ENCODE assay signal across 15 cellular contexts in genomic region chr3:123739754-123740153, GRCh38.
DNase-seq lines count a peak whose midpoint lies in the region; ATAC-seq and TF ChIP-seq lines count a peak whose summit lies in the region.
"Had no signal": no experiment of that assay in that cellular context is flagged by ENCODE, and none has a peak within 500 bp of the region (broad histone marks: within the 10 kb centered on the region; RNA-seq: fewer than 3 reads in every experiment).

No MANE protein-coding gene starts in this region.

- no peak overlapping the region for H3K27ac Mint-ChIP-seq in T-helper 17 cell
- H3K27ac Mint-ChIP-seq: activated naive CD4-positive, alpha-beta T cell treated with anti-CD3 and anti-CD28 coated beads for 36 hours; IgD-negative memory B cell; natural killer cell had no signal

- peaks cover 3% of the 10 kb centered on the region for H3K36me3 Mint-ChIP-seq in T-helper 17 cell (ENCODE audit: low read depth)
- H3K36me3 Mint-ChIP-seq: IgD-negative memory B cell, natural killer cell had no signal

- H3K36me3 ChIP-seq in thoracic aorta, result peaks cover 26% of the 10 kb centered on the region

- ATAC-seq in thoracic aorta (ENCODE audit: insufficient number of reproducible peaks, low FRiP score, low read depth) (no peak), HG03460 (IDR thresholded peaks at IDR 0.05; ENCODE audit: unreplicated experiment) (no peak), T-helper 17 cell (no peak)
- ATAC-seq: natural killer cell had no signal

- DNase-seq in HK-2 (ENCODE audit: unreplicated experiment) (peak; percentile 45), amniotic epithelial cell (ENCODE audit: low read depth) (peak; percentile 69), fibroblast of the aortic adventitia (ENCODE audit: low read depth) (peak; percentile 86), thoracic aorta (ENCODE audit: low spot score) (no peak), T-helper 17 cell (no peak), C1 segment of cervical spinal cord (lab: John Stamatoyannopoulos, UW) (no peak)
- DNase-seq: activated CD8-positive, alpha-beta memory T cell treated with anti-CD3 and anti-CD28 coated beads for 24 hours; activated naive CD4-positive, alpha-beta T cell treated with anti-CD3 and anti-CD28 coated beads for 36 hours; Calu3; natural killer cell; NCI-H146; NCI-H524 treated with DMSO at 0.1 percent for 48 hours; RPMI8226 had no signal

- H3K27ac ChIP-seq in thoracic aorta, result peak overlapping the region; percentile 21 to 45

- H3K27me3 Mint-ChIP-seq in T-helper 17 cell, result peaks cover 45% of the 10 kb centered on the region

- H3K4me1 Mint-ChIP-seq in T-helper 17 cell, result no peaks in the 10 kb centered on the region
- H3K4me1 Mint-ChIP-seq: natural killer cell had no signal

- H3K4me1 ChIP-seq in thoracic aorta (ENCODE audit: control insufficient read depth in 1 of 2, low read depth in 2 of 2), result peaks cover 9 to 54% of the 10 kb centered on the region in 2 donors

- TF ChIP-seq CTCF in fibroblast of the aortic adventitia (IDR thresholded peaks at IDR 0.05; ENCODE audit: insufficient read depth, low read length), result no peak
- TF ChIP-seq CTCF in thoracic aorta (IDR thresholded peaks at IDR 0.05), result no peak

- no peaks in the 10 kb centered on the region for H3K27me3 ChIP-seq in thoracic aorta (replicated peaks; ENCODE audit: insufficient read depth)

- no peaks in the 10 kb centered on the region for H3K9me3 ChIP-seq in thoracic aorta
- H3K9me3 ChIP-seq in T-helper 17 cell (ENCODE audit: control insufficient read depth, low read length, poor library complexity, severe bottlenecking), result no peaks in the 10 kb centered on the region

- H3K4me3 Mint-ChIP-seq in T-helper 17 cell, result no peak overlapping the region
- H3K4me3 Mint-ChIP-seq: activated naive CD4-positive, alpha-beta T cell treated with anti-CD3 and anti-CD28 coated beads for 36 hours; IgD-negative memory B cell; natural killer cell had no signal

- H3K4me3 ChIP-seq in fibroblast of the aortic adventitia (ENCODE audit: low read depth, low read length), result no peak overlapping the region
- H3K4me3 ChIP-seq in thoracic aorta, result no peak overlapping the region

Comparison
In these comparisons a context has a peak if more than half of its experiments do, and no peak if none do; other contexts are left out.
1. DNase-seq: peak in HK-2 (single experiment), amniotic epithelial cell (single experiment) and fibroblast of the aortic adventitia (single experiment); none in thoracic aorta (single experiment), T-helper 17 cell (0 of 3) and C1 segment of cervical spinal cord (0 of 14).